In genomic region chr16:64215730-64216129, GRCh38 we compare ENCODE assay signal across 33 cellular contexts.
DNase-seq lines count a peak whose midpoint lies in the region; ATAC-seq and TF ChIP-seq lines count a peak whose summit lies in the region.
"Had no signal": no experiment of that assay in that cellular context is flagged by ENCODE, and none has a peak within 500 bp of the region (broad histone marks: within the 10 kb centered on the region; RNA-seq: fewer than 3 reads in every experiment).

No MANE protein-coding gene starts in this region.

- no TSS peak for BruUV-seq in OCI-LY7 (replicated peaks; lab: Mats Ljungman, UMichigan)

- H2AFZ ChIP-seq in Karpas-422 (ENCODE audit: low read length) (peak overlapping the region; percentile 8; the same call in 1 of the 2 replicates), OCI-LY1 (ENCODE audit: low read length) (peak overlapping the region; percentile 26; the same call in 1 of the 2 replicates), OCI-LY7 (ENCODE audit: low read length) (peak overlapping the region; percentile 11; the same call in 1 of the 2 replicates)

- no peak for ATAC-seq in GM19463 (IDR thresholded peaks at IDR 0.05; ENCODE audit: unreplicated experiment)
- ATAC-seq in right cardiac atrium, result no peak
- ATAC-seq: A549; CD8-positive, alpha-beta T cell had no signal

- H3K9me3 ChIP-seq in Karpas-422 (ENCODE audit: low read length), result no peaks in the 10 kb centered on the region
- no peaks in the 10 kb centered on the region for H3K9me3 ChIP-seq in OCI-LY1 (ENCODE audit: low read length)
- no peaks in the 10 kb centered on the region for H3K9me3 ChIP-seq in OCI-LY7 (ENCODE audit: low read length)
- H3K9me3 ChIP-seq in right cardiac atrium (ENCODE audit: control insufficient read depth, low read length), result no peaks in the 10 kb centered on the region
- H3K9me3 ChIP-seq: A549; BE2C; BLaER1; BLaER1 treated with 17β-estradiol and CSF1 and Interleukin-3, amounts not matched to agents 10 nM and 100 nM had no signal

- H4K20me1 ChIP-seq in Karpas-422 (ENCODE audit: insufficient read depth, low read depth, low read length), result no peaks in the 10 kb centered on the region
- no peaks in the 10 kb centered on the region for H4K20me1 ChIP-seq in OCI-LY1 (ENCODE audit: insufficient read depth, low read length)
- H4K20me1 ChIP-seq in OCI-LY7 (ENCODE audit: insufficient read depth, low read length), result no peaks in the 10 kb centered on the region
- H4K20me1 ChIP-seq: BLaER1; BLaER1 treated with 17β-estradiol and CSF1 and Interleukin-3, amounts not matched to agents 10 nM and 100 nM had no signal

- no peaks in the 10 kb centered on the region for H3K36me3 ChIP-seq in Karpas-422 (ENCODE audit: insufficient read depth, low read length)
- no peaks in the 10 kb centered on the region for H3K36me3 ChIP-seq in OCI-LY1 (ENCODE audit: insufficient read depth, low read length)
- H3K36me3 ChIP-seq in OCI-LY7 (ENCODE audit: insufficient read depth, low read length), result no peaks in the 10 kb centered on the region
- H3K36me3 ChIP-seq: BE2C; BLaER1; BLaER1 treated with 17β-estradiol and CSF1 and Interleukin-3, amounts not matched to agents 10 nM and 100 nM had no signal

- H3K4me2 ChIP-seq in Karpas-422 (ENCODE audit: low read depth, low read length, poor library complexity, severe bottlenecking) (peak overlapping the region; percentile 63), OCI-LY1 (ENCODE audit: low read length) (peak overlapping the region; percentile 55), OCI-LY7 (ENCODE audit: low read length) (no peak overlapping the region)
- H3K4me2 ChIP-seq: A549, BLaER1 had no signal

- CTCF ChIA-PET in OCI-LY7 (lab: Charles Lee; ENCODE audit: unreplicated experiment), result no interaction called here

- no peaks in the 10 kb centered on the region for H3K9me2 ChIP-seq in Karpas-422 (replicated peaks; ENCODE audit: insufficient read depth, low read length)
- H3K9me2 ChIP-seq in OCI-LY1 (ENCODE audit: low read depth, low read length), result no peaks in the 10 kb centered on the region
- no peaks in the 10 kb centered on the region for H3K9me2 ChIP-seq in OCI-LY7 (ENCODE audit: insufficient read depth, low read length)

- H3K79me2 ChIP-seq in Karpas-422 (ENCODE audit: low read length) (no peaks in the 10 kb centered on the region), OCI-LY1 (ENCODE audit: insufficient read depth, low read length) (no peaks in the 10 kb centered on the region), OCI-LY7 (ENCODE audit: insufficient read depth, low read depth, low read length) (no peaks in the 10 kb centered on the region)

- H3K9ac ChIP-seq in Karpas-422 (ENCODE audit: low read length) (peak overlapping the region; percentile 70), OCI-LY1 (ENCODE audit: low read length) (peak overlapping the region; percentile 46)
- H3K9ac ChIP-seq: BLaER1; BLaER1 treated with 17β-estradiol and CSF1 and Interleukin-3, amounts not matched to agents 10 nM and 100 nM had no signal

- H3K4me1 ChIP-seq in Karpas-422 (ENCODE audit: low read length) (peaks cover 88% of the 10 kb centered on the region), OCI-LY1 (ENCODE audit: insufficient read depth, low read length, severe bottlenecking) (peaks cover 74% of the 10 kb centered on the region), OCI-LY7 (ENCODE audit: insufficient read depth, low read length, poor library complexity, severe bottlenecking) (no peaks in the 10 kb centered on the region), right cardiac atrium (ENCODE audit: control insufficient read depth, insufficient read depth, low read length) (no peaks in the 10 kb centered on the region)
- H3K4me1 ChIP-seq: A549, BE2C, Caco-2 had no signal

- intact Hi-C loops in OCI-LY7 (cut with micrococcal nuclease; ENCODE audit: unreplicated experiment), result no loop called here
- intact Hi-C loops in right cardiac atrium (cut with DNase I), result no loop called here

- POLR2A ChIA-PET in OCI-LY7 (lab: Charles Lee), result interaction anchor here (1.6 kb wide), 1 partner anchor 9 kb away, joined by 4 read pairs; no protein-coding TSS in a partner anchor

- DNase-seq in Karpas-422 (peak; percentile 72), OCI-LY7 (ENCODE audit: low spot score) (no peak), RPMI8226 (peak; percentile 60), HuH-7.5 (ENCODE audit: low spot score) (no peak), right cardiac atrium (no peak), superior temporal gyrus (ENCODE audit: extremely low spot score) (no peak)
- DNase-seq: 8988T; ACHN; AML-193; BE2C; C1 segment of cervical spinal cord; Caco-2; Calu3; CD4-positive, alpha-beta memory T cell; CD4-positive, alpha-beta T cell; CD4-positive, CD25-positive, alpha-beta regulatory T cell; CD8-positive, alpha-beta memory T cell; CD8-positive, alpha-beta T cell; COR-L47; DMS 273 treated with DMSO at 0.1 percent for 48 hours; DMS153; DMS53; DMS79; DMS79 treated with DMSO at 0.1 percent for 48 hours; DND-41; EL had no signal

- H3K4me3 ChIP-seq in Karpas-422 (ENCODE audit: low read length) (peak overlapping the region; percentile 31), OCI-LY1 (ENCODE audit: low read depth, low read length, poor library complexity, severe bottlenecking) (no peak overlapping the region), OCI-LY7 (ENCODE audit: low read depth, low read length, poor library complexity, severe bottlenecking) (no peak overlapping the region), right cardiac atrium (ENCODE audit: low read length) (no peak overlapping the region)
- H3K4me3 ChIP-seq: A549; BLaER1; BLaER1 treated with 17β-estradiol and CSF1 and Interleukin-3, amounts not matched to agents 10 nM and 100 nM had no signal

- 93% methylated on average over 3 of the region's 3 CpGs for WGBS in right cardiac atrium

- no peaks in the 10 kb centered on the region for H3F3A ChIP-seq in OCI-LY1 (ENCODE audit: insufficient read depth, low read length)

- TF ChIP-seq CTCF in OCI-LY1 (IDR thresholded peaks at IDR 0.05; ENCODE audit: low read length) (no peak), OCI-LY7 (conservative IDR thresholded peaks at IDR 0.05; ENCODE audit: low read length) (no peak)

- H3K27me3 ChIP-seq in Karpas-422 (ENCODE audit: low read length), result no peaks in the 10 kb centered on the region
- no peaks in the 10 kb centered on the region for H3K27me3 ChIP-seq in OCI-LY1 (ENCODE audit: insufficient read depth, low read length)
- no peaks in the 10 kb centered on the region for H3K27me3 ChIP-seq in right cardiac atrium (ENCODE audit: control insufficient read depth, insufficient read depth)
- H3K27me3 ChIP-seq: BE2C; BLaER1; BLaER1 treated with 17β-estradiol and CSF1 and Interleukin-3, amounts not matched to agents 10 nM and 100 nM had no signal

- H3K27ac ChIP-seq in Karpas-422 (ENCODE audit: low read length) (peak overlapping the region; percentile 96), OCI-LY1 (ENCODE audit: low read depth, low read length, poor library complexity, severe bottlenecking) (peak overlapping the region; percentile 80), OCI-LY7 (ENCODE audit: low read depth, low read length, poor library complexity, severe bottlenecking) (no peak overlapping the region), right cardiac atrium (ENCODE audit: low read length) (no peak overlapping the region)
- H3K27ac ChIP-seq: 22Rv1; A549; BLaER1; BLaER1 treated with 17β-estradiol and CSF1 and Interleukin-3, amounts not matched to agents 10 nM and 100 nM; C4-2B had no signal

Comparison
In these comparisons a context has a peak if more than half of its experiments do, and no peak if none do; other contexts are left out.
1. DNase-seq: peak in Karpas-422 (single experiment) and RPMI8226 (single experiment); none in OCI-LY7 (single experiment), HuH-7.5 (single experiment), right cardiac atrium (0 of 3) and superior temporal gyrus (single experiment).
2. H3K27ac ChIP-seq: peak in Karpas-422 (single experiment) and OCI-LY1 (single experiment); none in OCI-LY7 (single experiment) and right cardiac atrium (single experiment).
3. Peak in every context shown above with its lines, with median percentiles within 50 percentile points of each other: H2AFZ ChIP-seq.